In the genomic region with DNA sequence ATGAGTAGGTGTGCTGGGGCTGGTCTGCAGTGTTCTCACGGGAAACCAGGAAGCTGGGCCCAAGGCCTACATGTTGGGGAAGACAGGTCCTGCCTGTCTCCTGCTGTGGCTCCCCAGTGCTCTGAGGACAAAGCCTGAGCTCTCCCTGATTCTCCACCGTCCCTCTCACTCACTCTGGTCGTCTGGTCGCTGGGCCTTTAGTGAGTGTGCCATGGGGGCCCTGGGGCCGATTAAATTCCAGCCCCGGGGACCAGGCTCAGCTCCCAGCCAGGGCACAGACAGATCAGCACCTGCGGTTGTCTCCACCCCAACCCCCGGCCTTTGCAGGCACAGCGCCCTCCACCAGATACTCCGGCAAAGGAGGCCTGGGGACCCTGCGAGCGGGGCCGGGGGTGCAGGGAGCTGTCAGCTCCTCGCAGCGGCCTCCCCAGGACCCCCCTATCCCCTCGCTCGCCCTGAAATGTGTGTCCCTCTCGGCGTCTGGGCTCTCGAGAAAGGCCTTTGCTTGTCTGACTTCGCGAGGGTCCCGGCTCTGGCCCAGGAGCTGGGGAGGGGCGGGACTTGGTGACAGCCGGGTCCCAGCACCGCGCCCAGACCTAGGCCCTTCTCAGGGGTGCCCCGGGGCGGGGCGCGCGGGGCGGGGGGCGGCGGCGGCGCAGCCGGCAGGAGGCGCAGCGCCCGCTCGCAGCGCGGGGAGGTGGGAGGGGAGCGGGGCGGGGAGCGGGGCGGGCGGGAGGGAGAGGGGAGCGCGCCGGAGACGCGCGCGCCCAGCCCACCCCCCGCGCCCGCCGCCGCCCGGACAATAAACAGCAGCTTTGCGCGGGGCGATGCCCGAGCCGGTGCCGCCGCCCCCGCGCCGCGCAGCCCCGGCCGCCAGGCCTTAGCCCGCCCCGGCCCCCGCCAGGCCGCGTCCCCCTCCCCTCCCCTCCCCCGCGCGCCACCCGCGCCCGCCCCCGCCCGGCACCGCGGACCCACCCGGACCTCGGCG, we compare ENCODE assay signal across 10 cellular contexts. TPM values are rescaled to one million over a fixed set of nuclear protein-coding genes. Genes with fewer than 3 reads are reported as not detected.
A peak's percentile ranks its signal among the peaks of the same experiment; 100 is the strongest.
DNase-seq lines count a peak whose midpoint lies in the region; ATAC-seq and TF ChIP-seq lines count a peak whose summit lies in the region.
"Had no signal": no experiment of that assay in that cellular context is flagged by ENCODE, and none has a peak within 500 bp of the region (broad histone marks: within the 10 kb centered on the region; RNA-seq: fewer than 3 reads in every experiment).

PALM (plus strand) TSS at position 782 of the 988 bp plus-strand sequence. CDS start 212 bp downstream, outside the sequence.

- H4K8ac ChIP-seq in mesenchymal stem cell (ENCODE audit: low read length) = peak within 1 kb of the TSS; percentile 45

- H3K14ac ChIP-seq in mesenchymal stem cell (ENCODE audit: low read length in 2 of 2) = peak within 1 kb of the TSS in 1 of 2 experiments; percentile 60

- no peak for TF ChIP-seq CTCF in coronary artery (IDR thresholded peaks at IDR 0.05)
- TF ChIP-seq CTCF in upper lobe of right lung (IDR thresholded peaks at IDR 0.05) = no peak
- no peak for TF ChIP-seq CTCF in foreskin keratinocyte (conservative IDR thresholded peaks at IDR 0.05)

- H3K4me3 ChIP-seq in coronary artery (peak within 1 kb of the TSS; percentile 77), mesenchymal stem cell (ENCODE audit: insufficient read depth in 1 of 2, low read depth in 1 of 2, low read length in 2 of 2) (peak within 1 kb of the TSS; percentile 79 to 80), upper lobe of right lung (peak within 1 kb of the TSS; percentile 56)

- peaks cover 2% of the 10 kb centered on the region in 2 experiments for H3K27me3 ChIP-seq in mesenchymal stem cell (ENCODE audit: control insufficient read depth in 1 of 2, insufficient read depth in 1 of 2, low read length in 2 of 2)
- peaks cover 20% of the 10 kb centered on the region for H3K27me3 ChIP-seq in upper lobe of right lung
- H3K27me3 ChIP-seq in foreskin keratinocyte = peaks cover 60% of the 10 kb centered on the region

- intact Hi-C loops in upper lobe of right lung (cut with DNase I) = no loop called here

- H3K18ac ChIP-seq in mesenchymal stem cell (ENCODE audit: low read depth in 1 of 2, low read length in 2 of 2) = peak within 1 kb of the TSS; percentile 52 to 80

- H3K4ac ChIP-seq in mesenchymal stem cell (ENCODE audit: low read depth in 1 of 2, low read length in 2 of 2) = peak within 1 kb of the TSS in 1 of 2 experiments; percentile 82

- peak within 1 kb of the TSS; percentile 54 for H2AFZ ChIP-seq in mesenchymal stem cell (ENCODE audit: low read depth, low read length)

- H3K4me1 ChIP-seq in mesenchymal stem cell (ENCODE audit: control insufficient read depth, insufficient read depth, low read depth, low read length) (peaks cover 25% of the 10 kb centered on the region), upper lobe of right lung (peaks cover 4% of the 10 kb centered on the region), foreskin keratinocyte (no peaks in the 10 kb centered on the region)

- H3K79me1 ChIP-seq in mesenchymal stem cell (replicated peaks; ENCODE audit: low read length, poor library complexity, severe bottlenecking) = peaks cover 13% of the 10 kb centered on the region

- peak within 1 kb of the TSS; percentile 85 for H2BK120ac ChIP-seq in mesenchymal stem cell (ENCODE audit: low read depth, low read length)

- no peak within 1 kb of the TSS for H2AK5ac ChIP-seq in mesenchymal stem cell (ENCODE audit: low read length, severe bottlenecking)

- DNase-seq in NCI-H2196 (lab: John Stamatoyannopoulos, UW; ENCODE audit: unreplicated experiment) = peak; percentile 58
- DNase-seq in NCI-H2196 treated with DMSO at 0.1 percent for 48 hours (lab: John Stamatoyannopoulos, UW; ENCODE audit: unreplicated experiment) = no peak
- no peak for DNase-seq in coronary artery (ENCODE audit: low spot score)
- DNase-seq in mesenchymal stem cell = no peak
- DNase-seq in upper lobe of right lung = no peak
- DNase-seq in KG1 (lab: John Stamatoyannopoulos, UW) = no peak
- no peak for DNase-seq in activated CD8-positive, alpha-beta memory T cell treated with anti-CD3 and anti-CD28 coated beads, Interleukin-2, amount 50 U/mL, for 4 hours
- DNase-seq in foreskin keratinocyte = no peak

- ATAC-seq in upper lobe of right lung (no peak), foreskin keratinocyte (no peak)

- WGBS in mesenchymal stem cell = 31% methylated on average over 22 of the region's 93 CpGs

- H3K27ac ChIP-seq in coronary artery = peak within 1 kb of the TSS; percentile 50 to 88
- no peak within 1 kb of the TSS for H3K27ac ChIP-seq in mesenchymal stem cell (ENCODE audit: low read length, poor library complexity, severe bottlenecking)
- H3K27ac ChIP-seq in upper lobe of right lung = peak within 1 kb of the TSS; percentile 76
- no peak within 1 kb of the TSS for H3K27ac ChIP-seq in foreskin keratinocyte

- peak within 1 kb of the TSS; percentile 12 for H2BK15ac ChIP-seq in mesenchymal stem cell (ENCODE audit: low read depth, poor library complexity, severe bottlenecking)

- H3K9me3 ChIP-seq in mesenchymal stem cell (ENCODE audit: control insufficient read depth, low read length) (no peaks in the 10 kb centered on the region), upper lobe of right lung (no peaks in the 10 kb centered on the region)

- peak within 1 kb of the TSS; percentile 49 to 72 for H2BK12ac ChIP-seq in mesenchymal stem cell (ENCODE audit: low read length in 2 of 2)

- H3K9ac ChIP-seq in mesenchymal stem cell (ENCODE audit: low read length) = peak within 1 kb of the TSS; percentile 73

- H3K36me3 ChIP-seq in mesenchymal stem cell (ENCODE audit: control insufficient read depth in 1 of 2, insufficient read depth in 2 of 2, low read depth in 1 of 2, low read length in 2 of 2) = peaks cover 0 to 9% of the 10 kb centered on the region in 2 experiments
- no peaks in the 10 kb centered on the region for H3K36me3 ChIP-seq in upper lobe of right lung

- H3K4me2 ChIP-seq in mesenchymal stem cell (ENCODE audit: low read length, poor library complexity, severe bottlenecking) = peak within 1 kb of the TSS; percentile 97

- H3K23ac ChIP-seq in mesenchymal stem cell (ENCODE audit: low read length in 2 of 2) = peak within 1 kb of the TSS in 1 of 2 experiments; percentile 77

- no peak within 1 kb of the TSS for H2BK5ac ChIP-seq in mesenchymal stem cell (ENCODE audit: low read depth, low read length, poor library complexity, severe bottlenecking)

- peak within 1 kb of the TSS; percentile 61 for H4K91ac ChIP-seq in mesenchymal stem cell (ENCODE audit: low read length)

RNA-seq across cellular contexts. Expression of gene PALM, which starts in this region (rescaled TPM):
- polyA plus RNA-seq in mesenchymal stem cell (2013, experiment 1 of 2) = 14.3 TPM
- 15.1 TPM for polyA plus RNA-seq in mesenchymal stem cell (2013, experiment 2 of 2)
- total RNA-seq in upper lobe of right lung (56.9 TPM), foreskin keratinocyte (0.04 and 0.10 TPM in 2 replicates)
- polyA plus RNA-seq in foreskin keratinocyte = 0.03 and 0.06 TPM in 2 replicates
- total RNA-seq: CD4-positive, alpha-beta T cell; HT1080 had no signal

Comparison
In these comparisons a context has a peak if more than half of its experiments do, and no peak if none do; other contexts are left out.
1. RNA of gene PALM (total RNA-seq): 56.9 TPM in upper lobe of right lung (single experiment); 0.04 to 0.10 TPM in foreskin keratinocyte; every median in the first group is over 10 times any median in the second.
2. H3K27ac ChIP-seq: peak in coronary artery (2 of 2) and upper lobe of right lung (single experiment); none in mesenchymal stem cell (single experiment) and foreskin keratinocyte (single experiment).
3. Peak in every context shown above with its lines, with median percentiles within 50 percentile points of each other: H3K4me3 ChIP-seq.